Comparison of ENCODE assay signal across 1 cellular context in the genomic region with DNA sequence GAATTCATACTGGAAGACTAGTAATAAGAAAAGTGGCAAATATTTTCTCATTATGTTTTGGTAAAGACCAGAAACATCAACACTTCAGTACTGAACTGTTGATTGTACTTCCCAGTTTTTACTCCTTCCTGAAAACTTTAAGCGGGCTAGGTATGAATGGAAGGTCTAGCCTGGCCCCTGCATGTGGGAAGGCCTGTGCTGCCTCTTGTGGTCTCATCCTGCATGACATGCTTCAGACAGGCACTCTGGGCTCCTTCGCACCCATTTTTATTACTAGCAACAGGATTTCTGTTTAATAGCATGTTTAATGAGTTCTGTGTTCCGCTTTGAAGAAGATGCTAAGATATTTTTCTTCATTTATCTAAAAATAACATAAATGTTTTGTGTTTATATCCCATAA.
TF ChIP-seq lines count a peak whose summit lies in the region.

No MANE protein-coding gene starts in this region.

TF ChIP-seq in GM12878, 131 proteins besides CTCF, POLR2A, EP300 and RAD21 (continued from another document):
- TF ChIP-seq STAT1 (conservative IDR thresholded peaks at IDR 0.05) (no peak), NR2C1 (IDR thresholded peaks at IDR 0.05) (no peak), SUZ12 (IDR thresholded peaks at IDR 0.05; ENCODE audit: unreplicated experiment) (no peak), IRF4 (IDR thresholded peaks at IDR 0.05; ENCODE audit: low read depth, low read length) (no peak), HCFC1 (IDR thresholded peaks at IDR 0.05; ENCODE audit: low read length) (no peak), CUX1 (IDR thresholded peaks at IDR 0.05; ENCODE audit: insufficient replicate concordance, low read depth, low read length) (no peak)
